Comparison of ENCODE assay signal across 17 cellular contexts in the genomic region with DNA sequence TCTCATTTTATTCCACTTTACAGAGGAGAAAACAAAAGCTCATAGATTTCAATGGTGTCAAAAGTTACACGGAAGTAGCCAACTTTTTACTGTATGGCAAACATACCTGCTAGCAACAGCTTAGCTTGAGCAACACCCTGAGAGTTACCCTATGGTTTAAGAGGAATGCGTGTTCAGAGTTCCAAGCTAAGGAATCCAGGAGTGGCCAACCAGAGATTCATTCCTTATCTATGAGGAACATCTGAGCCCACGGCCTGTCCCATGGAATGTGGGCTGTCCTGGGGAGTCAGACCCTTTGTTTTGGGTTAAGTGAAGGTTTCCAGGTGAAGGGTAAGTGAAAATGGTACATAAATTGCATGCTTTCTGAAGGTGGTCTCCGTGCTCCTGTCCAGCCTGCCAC.
DNase-seq lines count a peak whose midpoint lies in the region; ATAC-seq and TF ChIP-seq lines count a peak whose summit lies in the region.
"Had no signal": no experiment of that assay in that cellular context is flagged by ENCODE, and none has a peak within 500 bp of the region (broad histone marks: within the 10 kb centered on the region; RNA-seq: fewer than 3 reads in every experiment).

No MANE protein-coding gene starts in this region.

- H3K9me3 ChIP-seq in SK-N-SH (no peaks in the 10 kb centered on the region), transverse colon (no peaks in the 10 kb centered on the region)
- H3K9me3 ChIP-seq: testis had no signal

- no peaks in the 10 kb centered on the region for H3K27me3 ChIP-seq in SK-N-SH (ENCODE audit: insufficient read depth)
- no peaks in the 10 kb centered on the region for H3K27me3 ChIP-seq in brain microvascular endothelial cell (replicated peaks)
- no peaks in the 10 kb centered on the region for H3K27me3 ChIP-seq in transverse colon
- H3K27me3 ChIP-seq: testis had no signal

- no peaks in the 10 kb centered on the region for H3K9me2 ChIP-seq in SK-N-SH

- 70% methylated on average over 4 of the region's 4 CpGs for WGBS in SK-N-SH (ENCODE audit: low lambda C conversion rate)
- WGBS in transverse colon (ENCODE audit: low coverage in 1 of 2), 2 donors, result 29 to 50% methylated on average over 1 to 4 of the region's 4 CpGs

- no peaks in the 10 kb centered on the region for H3F3A ChIP-seq in SK-N-SH (replicated peaks; ENCODE audit: insufficient read depth)

- TF ChIP-seq CTCF in SK-N-SH (IDR thresholded peaks at IDR 0.05) (no peak), brain microvascular endothelial cell (IDR thresholded peaks at IDR 0.05; ENCODE audit: low read depth, low read length, missing control alignments) (no peak), transverse colon (IDR thresholded peaks at IDR 0.05) (no peak)

- peaks cover 36% of the 10 kb centered on the region for H3K79me2 ChIP-seq in SK-N-SH (ENCODE audit: insufficient read depth)

- DNase-seq in SK-N-SH (no peak), brain microvascular endothelial cell (peak; percentile 75), kidney glomerular epithelial cell (lab: John Stamatoyannopoulos, UW) (peak; percentile 26), transverse colon (no peak), NCI-H1048 (lab: John Stamatoyannopoulos, UW) (no peak), NCI-H69 (lab: John Stamatoyannopoulos, UW) (no peak), hepatic stellate cell (ENCODE audit: low spot score) (no peak)
- DNase-seq: activated CD4-positive, alpha-beta memory T cell treated with anti-CD3 and anti-CD28 coated beads for 36 hours; activated naive CD4-positive, alpha-beta T cell treated with Interleukin-2 at 50 U/mL for 16 hours; COR-L47; H9; NCI-H1930; NK-92 treated with Interleukin-12 subunit alpha and Interleukin-12 subunit beta, amount 100 ng/mL, for 24 hours; retina; testis had no signal

- in situ Hi-C loops in brain microvascular endothelial cell (cut with HindIII; ENCODE audit: low pct_ligation_motif_present, low sequenced_read_pairs), result no loop called here
- in situ Hi-C loops in transverse colon (cut with MboI; ENCODE audit: low pct_ligation_motif_present in 1 of 4, low pct_unique_long_range_greater_than_20kb in 1 of 4, low sequenced_read_pairs in 3 of 4), result loop anchor here in 1 of 4 donors (25.0 kb wide), 1 partner anchor 319 kb away; no protein-coding TSS in a partner anchor

- ATAC-seq in SK-N-SH treated with all-trans-retinoic acid at 6 μM for 48 hours, result peak; percentile 52; the same call in 2 of the 3 replicates

- peaks cover 29 to 33% of the 10 kb centered on the region in 2 experiments; a peak in 3 of 4 replicates for H3K4me1 ChIP-seq in SK-N-SH (ENCODE audit: control insufficient read depth in 1 of 2, insufficient read depth in 2 of 2, low read depth in 1 of 2, low read length in 1 of 2)
- peaks cover 21 to 52% (median 33%) of the 10 kb centered on the region in 4 donors for H3K4me1 ChIP-seq in transverse colon

- TF ChIP-seq RAD21 in SK-N-SH (IDR thresholded peaks at IDR 0.05; ENCODE audit: low read length), result no peak

- no peak overlapping the region for H2AFZ ChIP-seq in SK-N-SH (ENCODE audit: low read depth)

- no peak for TF ChIP-seq POLR2A in transverse colon (IDR thresholded peaks at IDR 0.05)

- CTCF ChIA-PET in SK-N-SH (lab: Yijun Ruan, JAX), result interaction anchor here (1.2 to 1.4 kb wide), 2 partner anchors 25 to 506 kb away, joined by 3 to 4 read pairs; no protein-coding TSS in a partner anchor

- TF ChIP-seq EP300 in SK-N-SH (IDR thresholded peaks at IDR 0.05; ENCODE audit: borderline replicate concordance in 1 of 2, low read depth in 1 of 2, low read length in 1 of 2) (no peak), transverse colon (IDR thresholded peaks at IDR 0.05; ENCODE audit: low read depth) (no peak)

- no peak overlapping the region for H3K9ac ChIP-seq in SK-N-SH

- H3K4me3 ChIP-seq in SK-N-SH (ENCODE audit: low read depth in 2 of 2, low read length in 1 of 2) (no peak overlapping the region), brain microvascular endothelial cell (ENCODE audit: low read depth, low read length) (no peak overlapping the region), transverse colon (no peak overlapping the region)
- H3K4me3 ChIP-seq: coronary artery, testis had no signal

- H3K4me2 ChIP-seq in SK-N-SH, result no peak overlapping the region

- H3K27ac ChIP-seq in SK-N-SH (ENCODE audit: low read depth in 2 of 2, low read length in 1 of 2) (no peak overlapping the region), brain microvascular endothelial cell (peak overlapping the region; percentile 74), transverse colon (peak overlapping the region; percentile 68 to 78 (median 73))
- H3K27ac ChIP-seq: coronary artery, testis had no signal

- H3K36me3 ChIP-seq in SK-N-SH (replicated peaks in 1 of 2; ENCODE audit: control insufficient read depth in 1 of 2, insufficient read depth in 2 of 2, low read length in 1 of 2) (no peaks in the 10 kb centered on the region), brain microvascular endothelial cell (replicated peaks) (peaks cover 10% of the 10 kb centered on the region), transverse colon (no peaks in the 10 kb centered on the region)

- POLR2A ChIA-PET in SK-N-SH (lab: Yijun Ruan, JAX), result no interaction called here

- H4K20me1 ChIP-seq in SK-N-SH (ENCODE audit: insufficient read depth), result no peaks in the 10 kb centered on the region

- intact Hi-C loops in transverse colon (cut with DNase I; ENCODE audit: low total_unique reads), result loop anchor here (10.0 kb wide), 1 partner anchor 67 kb away; a partner anchor contains a TSS

TF ChIP-seq in SK-N-SH treated with all-trans-retinoic acid at 6 μM for 48 hours, 23 proteins besides CTCF, POLR2A, EP300 and RAD21 (continues in another document):
- TF ChIP-seq, protein P1, sequence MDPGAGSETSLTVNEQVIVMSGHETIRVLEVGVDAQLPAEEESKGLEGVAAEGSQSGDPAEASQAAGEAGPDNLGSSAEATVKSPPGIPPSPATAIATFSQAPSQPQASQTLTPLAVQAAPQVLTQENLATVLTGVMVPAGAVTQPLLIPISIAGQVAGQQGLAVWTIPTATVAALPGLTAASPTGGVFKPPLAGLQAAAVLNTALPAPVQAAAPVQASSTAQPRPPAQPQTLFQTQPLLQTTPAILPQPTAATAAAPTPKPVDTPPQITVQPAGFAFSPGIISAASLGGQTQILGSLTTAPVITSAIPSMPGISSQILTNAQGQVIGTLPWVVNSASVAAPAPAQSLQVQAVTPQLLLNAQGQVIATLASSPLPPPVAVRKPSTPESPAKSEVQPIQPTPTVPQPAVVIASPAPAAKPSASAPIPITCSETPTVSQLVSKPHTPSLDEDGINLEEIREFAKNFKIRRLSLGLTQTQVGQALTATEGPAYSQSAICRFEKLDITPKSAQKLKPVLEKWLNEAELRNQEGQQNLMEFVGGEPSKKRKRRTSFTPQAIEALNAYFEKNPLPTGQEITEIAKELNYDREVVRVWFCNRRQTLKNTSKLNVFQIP (CRISPR knock-in tag; IDR thresholded peaks at IDR 0.05; ENCODE audit: borderline replicate concordance, low read depth), result no peak
- TF ChIP-seq ZFP3 (CRISPR knock-in tag; IDR thresholded peaks at IDR 0.05), result no peak
- no peak for TF ChIP-seq ZNF565 (CRISPR knock-in tag; conservative IDR thresholded peaks at IDR 0.05; ENCODE audit: low read depth)
- TF ChIP-seq SNAI2 (CRISPR knock-in tag; IDR thresholded peaks at IDR 0.05), result no peak
- TF ChIP-seq ISL1 (CRISPR knock-in tag; IDR thresholded peaks at IDR 0.05), result no peak
- TF ChIP-seq ZNF70 (CRISPR knock-in tag; IDR thresholded peaks at IDR 0.05), result no peak
- TF ChIP-seq OSR1 (CRISPR knock-in tag; IDR thresholded peaks at IDR 0.05), result no peak
- TF ChIP-seq ZC3H10 (CRISPR knock-in tag; IDR thresholded peaks at IDR 0.05), result no peak
- no peak for TF ChIP-seq TCF4 (CRISPR knock-in tag; IDR thresholded peaks at IDR 0.05; ENCODE audit: borderline replicate concordance)
- no peak for TF ChIP-seq GLIS3 (CRISPR knock-in tag; IDR thresholded peaks at IDR 0.05)

TF ChIP-seq in SK-N-SH, 30 proteins besides CTCF, POLR2A, EP300 and RAD21 (continues in another document):
- TF ChIP-seq, protein P2, sequence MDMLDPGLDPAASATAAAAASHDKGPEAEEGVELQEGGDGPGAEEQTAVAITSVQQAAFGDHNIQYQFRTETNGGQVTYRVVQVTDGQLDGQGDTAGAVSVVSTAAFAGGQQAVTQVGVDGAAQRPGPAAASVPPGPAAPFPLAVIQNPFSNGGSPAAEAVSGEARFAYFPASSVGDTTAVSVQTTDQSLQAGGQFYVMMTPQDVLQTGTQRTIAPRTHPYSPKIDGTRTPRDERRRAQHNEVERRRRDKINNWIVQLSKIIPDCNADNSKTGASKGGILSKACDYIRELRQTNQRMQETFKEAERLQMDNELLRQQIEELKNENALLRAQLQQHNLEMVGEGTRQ (IDR thresholded peaks at IDR 0.05; ENCODE audit: borderline replicate concordance, low read depth, low read length), result no peak
- no peak for TF ChIP-seq FOXJ3 (CRISPR knock-in tag; IDR thresholded peaks at IDR 0.05)
- TF ChIP-seq GABPA (IDR thresholded peaks at IDR 0.05; ENCODE audit: low read depth), result no peak
- no peak for TF ChIP-seq SIN3A (IDR thresholded peaks at IDR 0.05; ENCODE audit: borderline replicate concordance, low read depth, low read length)
- TF ChIP-seq, protein P3, sequence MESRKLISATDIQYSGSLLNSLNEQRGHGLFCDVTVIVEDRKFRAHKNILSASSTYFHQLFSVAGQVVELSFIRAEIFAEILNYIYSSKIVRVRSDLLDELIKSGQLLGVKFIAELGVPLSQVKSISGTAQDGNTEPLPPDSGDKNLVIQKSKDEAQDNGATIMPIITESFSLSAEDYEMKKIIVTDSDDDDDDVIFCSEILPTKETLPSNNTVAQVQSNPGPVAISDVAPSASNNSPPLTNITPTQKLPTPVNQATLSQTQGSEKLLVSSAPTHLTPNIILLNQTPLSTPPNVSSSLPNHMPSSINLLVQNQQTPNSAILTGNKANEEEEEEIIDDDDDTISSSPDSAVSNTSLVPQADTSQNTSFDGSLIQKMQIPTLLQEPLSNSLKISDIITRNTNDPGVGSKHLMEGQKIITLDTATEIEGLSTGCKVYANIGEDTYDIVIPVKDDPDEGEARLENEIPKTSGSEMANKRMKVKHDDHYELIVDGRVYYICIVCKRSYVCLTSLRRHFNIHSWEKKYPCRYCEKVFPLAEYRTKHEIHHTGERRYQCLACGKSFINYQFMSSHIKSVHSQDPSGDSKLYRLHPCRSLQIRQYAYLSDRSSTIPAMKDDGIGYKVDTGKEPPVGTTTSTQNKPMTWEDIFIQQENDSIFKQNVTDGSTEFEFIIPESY (IDR thresholded peaks at IDR 0.05; ENCODE audit: borderline replicate concordance, low read depth), result no peak
- TF ChIP-seq NRF1 (IDR thresholded peaks at IDR 0.05; ENCODE audit: low read depth, low read length), result no peak
- TF ChIP-seq, protein P4, sequence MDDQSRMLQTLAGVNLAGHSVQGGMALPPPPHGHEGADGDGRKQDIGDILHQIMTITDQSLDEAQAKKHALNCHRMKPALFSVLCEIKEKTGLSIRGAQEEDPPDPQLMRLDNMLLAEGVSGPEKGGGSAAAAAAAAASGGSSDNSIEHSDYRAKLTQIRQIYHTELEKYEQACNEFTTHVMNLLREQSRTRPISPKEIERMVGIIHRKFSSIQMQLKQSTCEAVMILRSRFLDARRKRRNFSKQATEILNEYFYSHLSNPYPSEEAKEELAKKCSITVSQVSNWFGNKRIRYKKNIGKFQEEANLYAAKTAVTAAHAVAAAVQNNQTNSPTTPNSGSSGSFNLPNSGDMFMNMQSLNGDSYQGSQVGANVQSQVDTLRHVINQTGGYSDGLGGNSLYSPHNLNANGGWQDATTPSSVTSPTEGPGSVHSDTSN (IDR thresholded peaks at IDR 0.05), result no peak

Comparison
In these comparisons a context has a peak if more than half of its experiments do, and no peak if none do; other contexts are left out.
1. DNase-seq: peak in brain microvascular endothelial cell (single experiment) and kidney glomerular epithelial cell (single experiment); none in SK-N-SH (single experiment), transverse colon (single experiment), NCI-H1048 (single experiment), NCI-H69 (single experiment) and hepatic stellate cell (single experiment).
2. H3K27ac ChIP-seq: peak in brain microvascular endothelial cell (single experiment) and transverse colon (4 of 4); none in SK-N-SH (0 of 2).